ENCODE assay signal across 17 cellular contexts in genomic region chr11:118636569-118637290, GRCh38. TPM values are rescaled to one million over a fixed set of nuclear protein-coding genes. Genes with fewer than 3 reads are reported as not detected.
"Had no signal": no experiment of that assay in that cellular context is flagged by ENCODE, and none has a peak within 500 bp of the region (broad histone marks: within the 10 kb centered on the region; RNA-seq: fewer than 3 reads in every experiment).

No MANE protein-coding gene starts in this region.

- H3K36me3 Mint-ChIP-seq: activated naive CD4-positive, alpha-beta T cell treated with anti-CD3 and anti-CD28 coated beads, Interleukin-2, amount 10 ng/mL, durations not matched to agents 7 days and 5 days had no signal

- H3K27ac Mint-ChIP-seq: activated CD4-positive, alpha-beta T cell treated with anti-CD3 and anti-CD28 coated beads for 36 hours; activated naive CD4-positive, alpha-beta T cell treated with anti-CD3 and anti-CD28 coated beads, Interleukin-2, amount 10 ng/mL, durations not matched to agents 7 days and 5 days; activated T-helper 2 cell treated with anti-CD3 and anti-CD28 coated beads, Interferon-gamma antibody, Interleukin-2, Interleukin-4, amounts not matched to agents 10 μg/mL and 5 μg/mL and 100 μg/mL, durations not matched to agents 14 hours and 24 hours and 36 hours; endodermal cell; T-helper 2 cell treated with Interferon-gamma antibody and Interleukin-4, amounts not matched to agents 5 μg/mL and 100 μg/mL, for 36 hours had no signal

- H3K36me3 ChIP-seq: ovary had no signal

- H3K9me3 ChIP-seq: adrenal gland, body of pancreas, heart right ventricle, left lung, ovary, tibial nerve had no signal

- H3K27ac ChIP-seq: body of pancreas, foreskin keratinocyte, VCaP had no signal

- H3K27me3 ChIP-seq: adrenal gland, body of pancreas, foreskin keratinocyte, heart right ventricle, left lung, ovary, tibial nerve had no signal

- ATAC-seq: activated CD4-positive, alpha-beta T cell treated with anti-CD3 and anti-CD28 coated beads for 36 hours; body of pancreas; foreskin keratinocyte; left lung had no signal

- DNase-seq: activated CD4-positive, alpha-beta T cell treated with anti-CD3 and anti-CD28 coated beads for 36 hours; activated naive CD4-positive, alpha-beta T cell treated with anti-CD3 and anti-CD28 coated beads, Interleukin-2, amount 10 ng/mL, durations not matched to agents 7 days and 5 days; activated T-cell treated with anti-CD3 and anti-CD28 coated beads for 4 hours; adrenal gland; body of pancreas; endodermal cell; foreskin keratinocyte; heart right ventricle; islet precursor cell; ovary had no signal

- H3K9me3 Mint-ChIP-seq: activated naive CD4-positive, alpha-beta T cell treated with anti-CD3 and anti-CD28 coated beads, Interleukin-2, amount 10 ng/mL, durations not matched to agents 7 days and 5 days; activated T-helper 2 cell treated with anti-CD3 and anti-CD28 coated beads, Interferon-gamma antibody, Interleukin-2, Interleukin-4, amounts not matched to agents 10 μg/mL and 5 μg/mL and 100 μg/mL, durations not matched to agents 14 hours and 24 hours and 36 hours; endodermal cell; T-helper 2 cell treated with Interferon-gamma antibody and Interleukin-4, amounts not matched to agents 5 μg/mL and 100 μg/mL, for 36 hours had no signal

- H3K4me3 Mint-ChIP-seq: activated CD4-positive, alpha-beta T cell treated with anti-CD3 and anti-CD28 coated beads for 36 hours; activated naive CD4-positive, alpha-beta T cell treated with anti-CD3 and anti-CD28 coated beads, Interleukin-2, amount 10 ng/mL, durations not matched to agents 7 days and 5 days; T-helper 2 cell treated with Interferon-gamma antibody and Interleukin-4, amounts not matched to agents 5 μg/mL and 100 μg/mL, for 36 hours had no signal

- H3K4me1 Mint-ChIP-seq: activated CD4-positive, alpha-beta T cell treated with anti-CD3 and anti-CD28 coated beads for 36 hours; activated naive CD4-positive, alpha-beta T cell treated with anti-CD3 and anti-CD28 coated beads, Interleukin-2, amount 10 ng/mL, durations not matched to agents 7 days and 5 days had no signal

- H3K27me3 Mint-ChIP-seq: activated CD4-positive, alpha-beta T cell treated with anti-CD3 and anti-CD28 coated beads for 36 hours had no signal

- H3K4me3 ChIP-seq: adrenal gland, body of pancreas, heart right ventricle, left lung, ovary, tibial nerve had no signal

RNA-seq across cellular contexts. Expression of gene TREH, which starts 42.7 kb away (rescaled TPM):
- total RNA-seq: activated CD4-positive, alpha-beta T cell treated with anti-CD3 and anti-CD28 coated beads for 36 hours; activated T-helper 2 cell treated with anti-CD3 and anti-CD28 coated beads, Interferon-gamma antibody, Interleukin-2, Interleukin-4, amounts not matched to agents 10 μg/mL and 5 μg/mL and 100 μg/mL, durations not matched to agents 14 hours and 24 hours and 36 hours; adrenal gland; cerebellum; dermis microvascular lymphatic vessel endothelial cell; endodermal cell; foreskin keratinocyte; left lung; tibial nerve had no signal
